Comparison of ENCODE assay signal across 8 cellular contexts in the genomic region with DNA sequence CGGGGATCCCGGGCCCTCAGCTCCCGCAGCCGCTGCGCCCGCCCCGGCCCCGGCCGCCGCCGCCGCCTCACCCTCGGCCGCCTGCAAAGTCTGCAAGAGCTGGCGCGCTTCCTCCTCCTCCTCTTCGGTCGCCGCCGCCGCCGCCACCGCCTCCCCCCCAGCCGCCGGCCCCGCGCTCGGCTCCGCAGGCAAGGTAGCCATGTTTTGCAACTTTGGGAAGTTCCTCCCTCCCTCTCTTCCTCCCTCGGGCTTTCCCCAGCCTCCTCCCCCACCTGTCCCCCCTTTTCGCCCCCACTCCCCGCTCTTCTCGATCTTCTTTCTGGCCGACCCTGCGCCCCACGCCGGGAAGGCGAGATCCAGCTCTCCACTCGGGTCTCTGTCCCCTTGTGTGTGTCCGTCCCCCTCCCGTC. TPM values are rescaled to one million over a fixed set of nuclear protein-coding genes. Genes with fewer than 3 reads are reported as not detected.
DNase-seq lines count a peak whose midpoint lies in the region; ATAC-seq and TF ChIP-seq lines count a peak whose summit lies in the region.

No MANE protein-coding gene starts in this region.

- no peaks in the 10 kb centered on the region for H3K9me3 Mint-ChIP-seq in activated T-helper 2 cell treated with anti-CD3 and anti-CD28 coated beads, Interferon-gamma antibody, Interleukin-2, Interleukin-4, amounts not matched to agents 10 μg/mL and 5 μg/mL and 100 μg/mL, durations not matched to agents 14 hours and 24 hours and 36 hours

- ATAC-seq in foreskin keratinocyte (no peak), psoas muscle (no peak), GM18868 (IDR thresholded peaks at IDR 0.05; ENCODE audit: unreplicated experiment) (no peak), HG03460 (IDR thresholded peaks at IDR 0.05; ENCODE audit: unreplicated experiment) (no peak)

- H3K27ac Mint-ChIP-seq in activated T-helper 2 cell treated with anti-CD3 and anti-CD28 coated beads, Interferon-gamma antibody, Interleukin-2, Interleukin-4, amounts not matched to agents 10 μg/mL and 5 μg/mL and 100 μg/mL, durations not matched to agents 14 hours and 24 hours and 36 hours: peak overlapping the region; percentile 63

- H3K4me3 ChIP-seq in LNCaP clone FGC (ENCODE audit: low read depth, low read length) (peak overlapping the region; percentile 71), psoas muscle (peak overlapping the region; percentile 87)

- intact Hi-C loops in activated T-helper 2 cell treated with anti-CD3 and anti-CD28 coated beads, Interferon-gamma antibody, Interleukin-2, Interleukin-4, amounts not matched to agents 10 μg/mL and 5 μg/mL and 100 μg/mL, durations not matched to agents 14 hours and 24 hours and 36 hours (cut with micrococcal nuclease): loop anchor here (2.0 kb wide), 2 partner anchors 24 to 76 kb away; a partner anchor contains a TSS
- intact Hi-C loops in psoas muscle (cut with DNase I): loop anchor here in 1 of 2 donors (5.0 kb wide), 1 partner anchor 36 kb away; a partner anchor contains a TSS

- 0 to 2% (median 1%) methylated on average over 25 to 41 of the region's 41 CpGs for WGBS in psoas muscle, 3 donors

- H3K36me3 ChIP-seq in psoas muscle (ENCODE audit: insufficient read depth in 1 of 2, low read depth in 1 of 2): peaks cover 0 to 31% of the 10 kb centered on the region in 2 donors

- H3K4me1 Mint-ChIP-seq in activated T-helper 2 cell treated with anti-CD3 and anti-CD28 coated beads, Interferon-gamma antibody, Interleukin-2, Interleukin-4, amounts not matched to agents 10 μg/mL and 5 μg/mL and 100 μg/mL, durations not matched to agents 14 hours and 24 hours and 36 hours (ENCODE audit: low read depth): peaks cover 8% of the 10 kb centered on the region

- DNase-seq in DMS 273 (lab: John Stamatoyannopoulos, UW; ENCODE audit: unreplicated experiment) (peak; percentile 85), LNCaP clone FGC (ENCODE audit: low read depth) (no peak), foreskin keratinocyte (no peak), psoas muscle (peak in 1 of 2 donors; percentile 78), DMS153 treated with DMSO at 0.1 percent for 48 hours (lab: John Stamatoyannopoulos, UW; ENCODE audit: unreplicated experiment) (no peak)
- peak; percentile 28 for DNase-seq in activated T-helper 2 cell treated with anti-CD3 and anti-CD28 coated beads, Interferon-gamma antibody, Interleukin-2, Interleukin-4, amounts not matched to agents 10 μg/mL and 5 μg/mL and 100 μg/mL, durations not matched to agents 14 hours and 24 hours and 36 hours (ENCODE audit: low spot score)

- peaks cover 12% of the 10 kb centered on the region for H3K27me3 Mint-ChIP-seq in activated T-helper 2 cell treated with anti-CD3 and anti-CD28 coated beads, Interferon-gamma antibody, Interleukin-2, Interleukin-4, amounts not matched to agents 10 μg/mL and 5 μg/mL and 100 μg/mL, durations not matched to agents 14 hours and 24 hours and 36 hours (ENCODE audit: low read depth)

- TF ChIP-seq CTCF in LNCaP clone FGC (IDR thresholded peaks at IDR 0.05; ENCODE audit: control insufficient read depth, extremely low read depth, insufficient read depth): no peak
- no peak for TF ChIP-seq CTCF in foreskin keratinocyte (conservative IDR thresholded peaks at IDR 0.05)
- TF ChIP-seq CTCF in psoas muscle (IDR thresholded peaks at IDR 0.05): no peak

- H3K4me1 ChIP-seq in foreskin keratinocyte: no peaks in the 10 kb centered on the region
- H3K4me1 ChIP-seq in psoas muscle: peaks cover 41% of the 10 kb centered on the region

- no peaks in the 10 kb centered on the region for H3K36me3 Mint-ChIP-seq in activated T-helper 2 cell treated with anti-CD3 and anti-CD28 coated beads, Interferon-gamma antibody, Interleukin-2, Interleukin-4, amounts not matched to agents 10 μg/mL and 5 μg/mL and 100 μg/mL, durations not matched to agents 14 hours and 24 hours and 36 hours (ENCODE audit: low read depth)

- H3K27ac ChIP-seq in foreskin keratinocyte: peak overlapping the region; percentile 82
- H3K27ac ChIP-seq in psoas muscle: peak overlapping the region; percentile 95

- H3K27me3 ChIP-seq in foreskin keratinocyte (peaks cover 6% of the 10 kb centered on the region), psoas muscle (ENCODE audit: insufficient read depth in 3 of 3, low read length in 2 of 3) (no peaks in the 10 kb centered on the region)

- no peaks in the 10 kb centered on the region for H3K9me3 ChIP-seq in psoas muscle

- peak overlapping the region; percentile 86 for H3K4me3 Mint-ChIP-seq in activated T-helper 2 cell treated with anti-CD3 and anti-CD28 coated beads, Interferon-gamma antibody, Interleukin-2, Interleukin-4, amounts not matched to agents 10 μg/mL and 5 μg/mL and 100 μg/mL, durations not matched to agents 14 hours and 24 hours and 36 hours (ENCODE audit: low read depth)

RNA-seq across cellular contexts. Expression of a gene that starts 0.4 kb away (rescaled TPM):
- total RNA-seq in activated T-helper 2 cell treated with anti-CD3 and anti-CD28 coated beads, Interferon-gamma antibody, Interleukin-2, Interleukin-4, amounts not matched to agents 10 μg/mL and 5 μg/mL and 100 μg/mL, durations not matched to agents 14 hours and 24 hours and 36 hours: 4.8 and 5.7 TPM in 2 replicates
- total RNA-seq in foreskin keratinocyte (5.4 and 7.8 TPM in 2 replicates), psoas muscle (10 to 100 TPM in 1 of 4 donors, 1 to 10 TPM in 3; 9.2 to 14.5 (median 9.4) TPM)
- polyA plus RNA-seq in foreskin keratinocyte (8.1 and 10.6 TPM in 2 replicates), psoas muscle (1 to 10 TPM; 7.0 to 9.1 (median 8.7) TPM)

RNA-seq across cellular contexts. Expression of a gene that starts 13.6 kb away (rescaled TPM):
- 22.0 and 23.4 TPM in 2 replicates for total RNA-seq in activated T-helper 2 cell treated with anti-CD3 and anti-CD28 coated beads, Interferon-gamma antibody, Interleukin-2, Interleukin-4, amounts not matched to agents 10 μg/mL and 5 μg/mL and 100 μg/mL, durations not matched to agents 14 hours and 24 hours and 36 hours
- 7.4 and 8.4 TPM in 2 replicates for total RNA-seq in foreskin keratinocyte
- 8.0 and 9.8 TPM in 2 replicates for polyA plus RNA-seq in foreskin keratinocyte
- 100 to 1,000 TPM; 132 to 617 (median 337) TPM for total RNA-seq in psoas muscle
- polyA plus RNA-seq in psoas muscle: 10 to 100 TPM; 53.0 to 77.7 (median 77.0) TPM

RNA-seq across cellular contexts. Expression of a gene that starts 24.0 kb away (rescaled TPM):
- 44.7 and 45.6 TPM in 2 replicates for total RNA-seq in activated T-helper 2 cell treated with anti-CD3 and anti-CD28 coated beads, Interferon-gamma antibody, Interleukin-2, Interleukin-4, amounts not matched to agents 10 μg/mL and 5 μg/mL and 100 μg/mL, durations not matched to agents 14 hours and 24 hours and 36 hours
- total RNA-seq in foreskin keratinocyte: 39.8 TPM in 2 replicates
- 26.4 and 27.7 TPM in 2 replicates for polyA plus RNA-seq in foreskin keratinocyte
- total RNA-seq in psoas muscle: 100 to 1,000 TPM in 1 of 4 donors, 10 to 100 TPM in 3; 50.8 to 104 (median 66.9) TPM
- polyA plus RNA-seq in psoas muscle: 10 to 100 TPM; 38.4 to 61.8 (median 48.2) TPM

RNA-seq across cellular contexts. Expression of a gene that starts 35.4 kb away (rescaled TPM):
- not detected in 2 replicates for total RNA-seq in activated T-helper 2 cell treated with anti-CD3 and anti-CD28 coated beads, Interferon-gamma antibody, Interleukin-2, Interleukin-4, amounts not matched to agents 10 μg/mL and 5 μg/mL and 100 μg/mL, durations not matched to agents 14 hours and 24 hours and 36 hours
- total RNA-seq in foreskin keratinocyte (not detected in 2 replicates), psoas muscle (not detected)
- polyA plus RNA-seq in foreskin keratinocyte (not detected in 2 replicates), psoas muscle (under 1 TPM in 1 of 3 donors, not detected in 2; 0.01 TPM)

RNA-seq across cellular contexts. Expression of a gene that starts 38.0 kb away (rescaled TPM):
- total RNA-seq in activated T-helper 2 cell treated with anti-CD3 and anti-CD28 coated beads, Interferon-gamma antibody, Interleukin-2, Interleukin-4, amounts not matched to agents 10 μg/mL and 5 μg/mL and 100 μg/mL, durations not matched to agents 14 hours and 24 hours and 36 hours: 34.4 and 38.9 TPM in 2 replicates
- 8.0 and 8.4 TPM in 2 replicates for total RNA-seq in foreskin keratinocyte
- polyA plus RNA-seq in foreskin keratinocyte: 5.4 and 5.6 TPM in 2 replicates
- 10 to 100 TPM in 2 of 4 donors, 1 to 10 TPM in 2; 6.4 to 13.0 (median 9.9) TPM for total RNA-seq in psoas muscle
- 1 to 10 TPM; 4.6 to 9.5 (median 5.0) TPM for polyA plus RNA-seq in psoas muscle

Comparison
In these comparisons a context has a peak if more than half of its experiments do, and no peak if none do; other contexts are left out.
1. DNase-seq: peak in DMS 273 (single experiment) and activated T-helper 2 cell treated with anti-CD3 and anti-CD28 coated beads, Interferon-gamma antibody, Interleukin-2, Interleukin-4, amounts not matched to agents 10 μg/mL and 5 μg/mL and 100 μg/mL, durations not matched to agents 14 hours and 24 hours and 36 hours (single experiment); none in LNCaP clone FGC (single experiment), foreskin keratinocyte (0 of 2) and DMS153 treated with DMSO at 0.1 percent for 48 hours (single experiment).